17 cellular contexts compared by ENCODE assay signal in genomic region chr12:103627189-103627855, GRCh38. TPM values are rescaled to one million over a fixed set of nuclear protein-coding genes. Genes with fewer than 3 reads are reported as not detected.
DNase-seq lines count a peak whose midpoint lies in the region; ATAC-seq and TF ChIP-seq lines count a peak whose summit lies in the region.
"Had no signal": no experiment of that assay in that cellular context is flagged by ENCODE, and none has a peak within 500 bp of the region (broad histone marks: within the 10 kb centered on the region; RNA-seq: fewer than 3 reads in every experiment).

No MANE protein-coding gene starts in this region.

- H4K20me1 ChIP-seq in GM23248 (ENCODE audit: insufficient read depth) = no peaks in the 10 kb centered on the region

- H3K4me2 ChIP-seq in GM23248 (ENCODE audit: unreplicated experiment) = no peak overlapping the region

- H3K4me1 ChIP-seq in GM23248 (ENCODE audit: insufficient read depth) = no peaks in the 10 kb centered on the region
- H3K4me1 ChIP-seq in heart right ventricle = peaks cover 0 to 24% (median 7%) of the 10 kb centered on the region in 9 donors
- peaks cover 0 to 11% of the 10 kb centered on the region in 2 donors for H3K4me1 ChIP-seq in gastrocnemius medialis
- H3K4me1 ChIP-seq: HAP-1 had no signal

- no peak for TF ChIP-seq POLR2A in gastrocnemius medialis (IDR thresholded peaks at IDR 0.05)

- no peak overlapping the region for H3K27ac ChIP-seq in GM23248
- peak overlapping the region in 9 of 10 donors; percentile 20 to 78 (median 64) for H3K27ac ChIP-seq in heart right ventricle
- H3K27ac ChIP-seq in gastrocnemius medialis = peak overlapping the region in 2 of 4 donors; percentile 62 to 75
- H3K27ac ChIP-seq: foreskin keratinocyte had no signal

- H3K9ac ChIP-seq in GM23248 = no peak overlapping the region

- peak; percentile 20 for DNase-seq in GM23248
- DNase-seq in NCI-H446 (lab: John Stamatoyannopoulos, UW) = peak; percentile 10 to 64
- DNase-seq in heart right ventricle = peak; percentile 68 to 72
- no peak for DNase-seq in gastrocnemius medialis
- DNase-seq in stimulated activated CD4-positive, alpha-beta T cell treated with anti-CD3 and anti-CD28 coated beads, Interleukin-12 subunit alpha, Interleukin-12 subunit beta, amount 100 ng/mL, for 4 hours = no peak
- DNase-seq in DMS53 treated with DMSO at 0.1 percent for 48 hours (lab: John Stamatoyannopoulos, UW; ENCODE audit: unreplicated experiment) = no peak
- DNase-seq: activated CD8-positive, alpha-beta memory T cell treated with anti-CD3 and anti-CD28 coated beads, Interleukin-2, amount 50 U/mL, for 4 hours; NCI-H2227 treated with DMSO at 0.1 percent for 48 hours; RPMI8226 had no signal

- intact Hi-C loops in heart right ventricle (cut with DNase I) = loop anchor here in 4 of 10 donors (2.0 to 10.0 kb wide), 6 partner anchors 53 to 300 kb away; no protein-coding TSS in a partner anchor
- intact Hi-C loops in gastrocnemius medialis (cut with DNase I; ENCODE audit: low total_unique reads) = no loop called here

- H3K36me3 ChIP-seq in GM23248 (ENCODE audit: low read depth) (no peaks in the 10 kb centered on the region), heart right ventricle (no peaks in the 10 kb centered on the region), gastrocnemius medialis (no peaks in the 10 kb centered on the region)
- H3K36me3 ChIP-seq: HAP-1 had no signal

- in situ Hi-C loops in GM23248 (cut with MboI) (no loop called here), gastrocnemius medialis (cut with MboI; ENCODE audit: low sequenced_read_pairs in 4 of 4) (no loop called here)

- ATAC-seq in heart right ventricle (peak; percentile 81 to 98 (median 95)), gastrocnemius medialis (peak; percentile 30 to 53), HG03097 (IDR thresholded peaks at IDR 0.05; ENCODE audit: low FRiP score, unreplicated experiment) (no peak)

- H3K9me3 ChIP-seq in GM23248 (ENCODE audit: low read depth) (no peaks in the 10 kb centered on the region), heart right ventricle (peaks cover 0 to 10% (median 0%) of the 10 kb centered on the region in 11 donors), gastrocnemius medialis (no peaks in the 10 kb centered on the region)
- H3K9me3 ChIP-seq: HAP-1 had no signal

- H3K27me3 ChIP-seq in GM23248 (replicated peaks; ENCODE audit: insufficient read depth) = no peaks in the 10 kb centered on the region
- H3K27me3 ChIP-seq in heart right ventricle = no peaks in the 10 kb centered on the region
- no peaks in the 10 kb centered on the region for H3K27me3 ChIP-seq in gastrocnemius medialis
- H3K27me3 ChIP-seq: foreskin keratinocyte had no signal

- TF ChIP-seq CTCF in heart right ventricle (IDR thresholded peaks at IDR 0.05) (no peak), gastrocnemius medialis (IDR thresholded peaks at IDR 0.05 in 4 of 5, conservative IDR thresholded peaks at IDR 0.05 in 1 of 5) (no peak)

- H3F3A ChIP-seq in GM23248 (ENCODE audit: insufficient read depth) = no peaks in the 10 kb centered on the region

- no peaks in the 10 kb centered on the region for H3K79me2 ChIP-seq in GM23248 (ENCODE audit: insufficient read depth)

- H3K4me3 ChIP-seq in GM23248 (no peak overlapping the region), heart right ventricle (no peak overlapping the region), gastrocnemius medialis (no peak overlapping the region)
- H3K4me3 ChIP-seq: HAP-1 had no signal

- H2AFZ ChIP-seq in GM23248 = no peak overlapping the region

- H3K9me2 ChIP-seq in GM23248 (ENCODE audit: insufficient read depth) = no peaks in the 10 kb centered on the region

- WGBS in GM23248 (ENCODE audit: low coverage in 1 of 2, low lambda C conversion rate in 2 of 2, missing lambda C conversion rate in 2 of 2), 2 experiments = 31 to 39% methylated on average over 3 of the region's 3 CpGs
- WGBS in heart right ventricle, 2 donors = 40 to 55% methylated on average over 3 of the region's 3 CpGs

RNA-seq across cellular contexts. Expression of gene STAB2, which starts 40.2 kb away (rescaled TPM):
- total RNA-seq in GM23248 (2014; rRNA removed; shearing (Covaris generic)) = not detected in 2 replicates
- polyA plus RNA-seq in GM23248 (2016; fragmentation: Nextera tagmentation; extraction: Ambion mirVana) (not detected in 2 replicates), heart right ventricle (under 1 TPM in 1 of 2 donors, not detected in 1; 0.01 TPM)
- total RNA-seq in heart right ventricle (under 1 TPM in 8 of 10 donors, not detected in 2; 0.03 to 0.50 (median 0.17) TPM), gastrocnemius medialis (not detected)
- total RNA-seq: activated T-helper 2 cell treated with anti-CD3 and anti-CD28 coated beads, Interferon-gamma antibody, Interleukin-2, Interleukin-4, amounts not matched to agents 10 μg/mL and 5 μg/mL and 100 μg/mL, durations not matched to agents 14 hours and 24 hours and 36 hours; astrocyte; epithelial cell of proximal tubule; foreskin keratinocyte; M059J had no signal
- polyA plus RNA-seq: AG04450, foreskin keratinocyte had no signal

Comparison
In these comparisons a context has a peak if more than half of its experiments do, and no peak if none do; other contexts are left out.
1. DNase-seq: peak in GM23248 (single experiment), NCI-H446 (2 of 2) and heart right ventricle (2 of 2); none in gastrocnemius medialis (0 of 2), stimulated activated CD4-positive, alpha-beta T cell treated with anti-CD3 and anti-CD28 coated beads, Interleukin-12 subunit alpha, Interleukin-12 subunit beta, amount 100 ng/mL, for 4 hours (single experiment) and DMS53 treated with DMSO at 0.1 percent for 48 hours (single experiment).